Comparison of ENCODE assay signal across 19 cellular contexts in genomic region chr2:219527076-219527394, GRCh38. TPM values are rescaled to one million over a fixed set of nuclear protein-coding genes. Genes with fewer than 3 reads are reported as not detected.
DNase-seq lines count a peak whose midpoint lies in the region; FAIRE-seq and TF ChIP-seq lines count a peak whose summit lies in the region.
"Had no signal": no experiment of that assay in that cellular context is flagged by ENCODE, and none has a peak within 500 bp of the region (broad histone marks: within the 10 kb centered on the region; RNA-seq: fewer than 3 reads in every experiment).

No MANE protein-coding gene starts in this region.

- H3K36me3 ChIP-seq in SK-N-SH (replicated peaks in 1 of 2; ENCODE audit: control insufficient read depth in 1 of 2, insufficient read depth in 2 of 2, low read length in 1 of 2) = no peaks in the 10 kb centered on the region
- H3K36me3 ChIP-seq in testis (ENCODE audit: low read depth, missing control alignments) = no peaks in the 10 kb centered on the region
- H3K36me3 ChIP-seq: breast epithelium, gastroesophageal sphincter, vagina had no signal

- FAIRE-seq in islet of Langerhans (lab: Jason Lieb, UNC) = peak; percentile 74

- H3K79me2 ChIP-seq in SK-N-SH (ENCODE audit: insufficient read depth) = no peaks in the 10 kb centered on the region

- intact Hi-C loops in testis (cut with DNase I; ENCODE audit: low total_unique reads) = loop anchor here (10.0 kb wide), 1 partner anchor 52 kb away; no protein-coding TSS in a partner anchor

- CTCF ChIA-PET in SK-N-SH (lab: Yijun Ruan, JAX) = interaction anchor here (1.1 to 62.1 kb wide), 10 partner anchors 14 to 137 kb away, joined by 3 to 2824 read pairs (median 44); partner anchors contain the start of genes ASIC4, CHPF, DNPEP and GMPPA

- H3K4me3 ChIP-seq in SK-N-SH (ENCODE audit: low read depth in 2 of 2, low read length in 1 of 2) (no peak overlapping the region; a peak in 1 of 4 replicates), testis (no peak overlapping the region)
- H3K4me3 ChIP-seq: breast epithelium, gastroesophageal sphincter, vagina had no signal

- H3K4me1 ChIP-seq in SK-N-SH (ENCODE audit: control insufficient read depth in 1 of 2, insufficient read depth in 2 of 2, low read depth in 1 of 2, low read length in 1 of 2) = peaks cover 0 to 53% of the 10 kb centered on the region in 2 experiments; a peak in 2 of 4 replicates
- H3K4me1 ChIP-seq in testis = peaks cover 15% of the 10 kb centered on the region

- H3K27me3 ChIP-seq in SK-N-SH (ENCODE audit: insufficient read depth) (no peaks in the 10 kb centered on the region; the same call in 1 of the 2 replicates), testis (no peaks in the 10 kb centered on the region)
- H3K27me3 ChIP-seq: vagina had no signal

- H3K27ac ChIP-seq in SK-N-SH (ENCODE audit: low read depth in 2 of 2, low read length in 1 of 2) = peak overlapping the region in 1 of 2 experiments; percentile 98; a peak in 2 of 4 replicates
- no peak overlapping the region for H3K27ac ChIP-seq in testis
- H3K27ac ChIP-seq: breast epithelium, gastroesophageal sphincter, RWPE1, vagina had no signal

- H4K20me1 ChIP-seq in SK-N-SH (ENCODE audit: insufficient read depth) = no peaks in the 10 kb centered on the region

- H2AFZ ChIP-seq in SK-N-SH (ENCODE audit: low read depth) = no peak overlapping the region

- 28% methylated on average over 4 of the region's 6 CpGs for WGBS in SK-N-SH (ENCODE audit: low lambda C conversion rate)
- WGBS in testis, 2 donors = 71 to 74% methylated on average over 4 to 6 of the region's 6 CpGs

- TF ChIP-seq RAD21 in SK-N-SH (IDR thresholded peaks at IDR 0.05; ENCODE audit: low read length) = no peak; the same call in 1 of the 2 replicates

- no peak overlapping the region for H3K9ac ChIP-seq in SK-N-SH

- TF ChIP-seq POLR2A in testis (IDR thresholded peaks at IDR 0.05) = no peak

- no peak overlapping the region for H3K4me2 ChIP-seq in SK-N-SH

- DNase-seq in NCI-H2227 (lab: John Stamatoyannopoulos, UW; ENCODE audit: unreplicated experiment) (peak; percentile 42), NCI-H2227 treated with DMSO at 0.1 percent for 48 hours (lab: John Stamatoyannopoulos, UW) (no peak), SK-N-SH (peak; percentile 81), testis (peak; percentile 60), NCI-H526 treated with DMSO at 0.1 percent for 48 hours (lab: John Stamatoyannopoulos, UW) (no peak), KBM-7 (no peak)
- no peak for DNase-seq in activated CD8-positive, alpha-beta memory T cell treated with anti-CD3 and anti-CD28 coated beads for 24 hours
- DNase-seq: activated B cell treated with CpG ODN at 0.5 μM for 24 hours; activated naive CD8-positive, alpha-beta T cell treated with anti-CD3 and anti-CD28 coated beads, Interleukin-2, amount 10 ng/mL, durations not matched to agents 7 days and 5 days; NCI-H2081 had no signal

- in situ Hi-C loops in KBM-7 (cut with MboI; ENCODE audit: low pct_unique_long_range_greater_than_20kb, low sequenced_read_pairs) = no loop called here

- H3K9me3 ChIP-seq in SK-N-SH (no peaks in the 10 kb centered on the region), testis (no peaks in the 10 kb centered on the region)
- H3K9me3 ChIP-seq: breast epithelium, gastroesophageal sphincter, vagina had no signal

- POLR2A ChIA-PET in SK-N-SH (lab: Yijun Ruan, JAX) = interaction anchor here (0.6 to 8.0 kb wide), 10 partner anchors 12 to 139 kb away, joined by 3 to 210 read pairs (median 7); partner anchors contain the start of genes ASIC4, DNPEP, GMPPA and INHA

- no peaks in the 10 kb centered on the region for H3K9me2 ChIP-seq in SK-N-SH

- H3F3A ChIP-seq in SK-N-SH (replicated peaks; ENCODE audit: insufficient read depth) = no peaks in the 10 kb centered on the region

- no peak for TF ChIP-seq CTCF in SK-N-SH (IDR thresholded peaks at IDR 0.05)
- no peak for TF ChIP-seq CTCF in testis (IDR thresholded peaks at IDR 0.05)

- TF ChIP-seq EP300 in SK-N-SH (IDR thresholded peaks at IDR 0.05; ENCODE audit: borderline replicate concordance in 1 of 2, low read depth in 1 of 2, low read length in 1 of 2) = no peak

TF ChIP-seq in SK-N-SH, 30 proteins besides CTCF, POLR2A, EP300 and RAD21:
- no peak for TF ChIP-seq JUND (IDR thresholded peaks at IDR 0.05)
- TF ChIP-seq ELF1 (IDR thresholded peaks at IDR 0.05) = no peak
- no peak for TF ChIP-seq MXI1 (IDR thresholded peaks at IDR 0.05; ENCODE audit: low read depth, low read length)
- no peak for TF ChIP-seq POLR2AphosphoS5 (IDR thresholded peaks at IDR 0.05; ENCODE audit: low read depth, low read length)
- TF ChIP-seq TAF1 (IDR thresholded peaks at IDR 0.05; ENCODE audit: borderline replicate concordance, low read depth, low read length) = no peak
- no peak for TF ChIP-seq SMC3 (IDR thresholded peaks at IDR 0.05; ENCODE audit: low read depth, low read length)
- TF ChIP-seq MEF2A (IDR thresholded peaks at IDR 0.05; ENCODE audit: borderline replicate concordance, low read depth) = no peak
- no peak for TF ChIP-seq FOXJ3 (CRISPR knock-in tag; IDR thresholded peaks at IDR 0.05)
- no peak for TF ChIP-seq TCF12 (IDR thresholded peaks at IDR 0.05)
- no peak for TF ChIP-seq USF1 (IDR thresholded peaks at IDR 0.05; ENCODE audit: borderline replicate concordance, low read depth)
- no peak for TF ChIP-seq SIN3A (IDR thresholded peaks at IDR 0.05; ENCODE audit: borderline replicate concordance, low read depth, low read length)
- TF ChIP-seq FOXM1 (IDR thresholded peaks at IDR 0.05; ENCODE audit: low read depth) = no peak
- TF ChIP-seq TEAD4 (IDR thresholded peaks at IDR 0.05; ENCODE audit: borderline replicate concordance, insufficient read depth) = no peak
- no peak for TF ChIP-seq RCOR1 (IDR thresholded peaks at IDR 0.05; ENCODE audit: low read length)
- TF ChIP-seq, protein P1, sequence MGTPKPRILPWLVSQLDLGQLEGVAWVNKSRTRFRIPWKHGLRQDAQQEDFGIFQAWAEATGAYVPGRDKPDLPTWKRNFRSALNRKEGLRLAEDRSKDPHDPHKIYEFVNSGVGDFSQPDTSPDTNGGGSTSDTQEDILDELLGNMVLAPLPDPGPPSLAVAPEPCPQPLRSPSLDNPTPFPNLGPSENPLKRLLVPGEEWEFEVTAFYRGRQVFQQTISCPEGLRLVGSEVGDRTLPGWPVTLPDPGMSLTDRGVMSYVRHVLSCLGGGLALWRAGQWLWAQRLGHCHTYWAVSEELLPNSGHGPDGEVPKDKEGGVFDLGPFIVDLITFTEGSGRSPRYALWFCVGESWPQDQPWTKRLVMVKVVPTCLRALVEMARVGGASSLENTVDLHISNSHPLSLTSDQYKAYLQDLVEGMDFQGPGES (IDR thresholded peaks at IDR 0.05; ENCODE audit: low read depth, low read length) = no peak
- no peak for TF ChIP-seq ZBTB33 (IDR thresholded peaks at IDR 0.05; ENCODE audit: borderline replicate concordance, low read depth)
TF ChIP-seq in SK-N-SH: peak in this region for 0.

RNA-seq across cellular contexts. Expression of gene ASIC4, which starts 12.8 kb away (rescaled TPM):
- polyA plus RNA-seq in SK-N-SH (2012; rRNA removed) = 0.05 and 0.10 TPM in 2 replicates
- polyA plus RNA-seq in SK-N-SH (2012; cell fraction: cytosol; rRNA removed) = 0.04 and 0.30 TPM in 2 replicates
- polyA plus RNA-seq in SK-N-SH (2012; cell fraction: nucleus; rRNA removed) = 0.79 and 1.00 TPM in 2 replicates
- total RNA-seq in testis = 1 to 10 TPM; 2.0 to 4.6 TPM
- polyA plus RNA-seq in testis (ENCODE audit: insufficient read depth, low read depth, low replicate concordance) = 1.5 TPM
- total RNA-seq: activated B cell treated with CpG ODN at 0.5 μM for 24 hours; activated CD8-positive, alpha-beta memory T cell treated with anti-CD3 and anti-CD28 coated beads for 36 hours; dermis microvascular lymphatic vessel endothelial cell; lung microvascular endothelial cell; MCF 10A; vagina had no signal

RNA-seq across cellular contexts. Expression of gene CHPF, which starts 16.6 kb away (rescaled TPM):
- 119 and 141 TPM in 2 replicates for polyA plus RNA-seq in SK-N-SH (2012; rRNA removed)
- 65.6 and 129 TPM in 2 replicates for polyA plus RNA-seq in SK-N-SH (2012; cell fraction: cytosol; rRNA removed)
- 113 and 151 TPM in 2 replicates for polyA plus RNA-seq in SK-N-SH (2012; cell fraction: nucleus; rRNA removed)
- 100 to 1,000 TPM; 796 to 992 TPM for total RNA-seq in testis
- 194 TPM for polyA plus RNA-seq in testis (ENCODE audit: insufficient read depth, low read depth, low replicate concordance)

RNA-seq across cellular contexts. Expression of gene TMEM198, which starts 16.8 kb away (rescaled TPM):
- polyA plus RNA-seq in SK-N-SH (2012; rRNA removed) (4.7 and 7.0 TPM in 2 replicates), testis (ENCODE audit: insufficient read depth, low read depth, low replicate concordance) (7.3 TPM)
- 1.0 and 1.7 TPM in 2 replicates for polyA plus RNA-seq in SK-N-SH (2012; cell fraction: cytosol; rRNA removed)
- polyA plus RNA-seq in SK-N-SH (2012; cell fraction: nucleus; rRNA removed) = 43.9 and 63.2 TPM in 2 replicates
- 10 to 100 TPM; 11.3 to 11.8 TPM for total RNA-seq in testis
- total RNA-seq: dermis microvascular lymphatic vessel endothelial cell, lung microvascular endothelial cell had no signal

RNA-seq across cellular contexts. Expression of gene GMPPA, which starts 28.3 kb away (rescaled TPM):
- polyA plus RNA-seq in SK-N-SH (2012; rRNA removed) (61.3 and 75.1 TPM in 2 replicates), testis (ENCODE audit: insufficient read depth, low read depth, low replicate concordance) (19.6 TPM)
- 27.7 and 39.9 TPM in 2 replicates for polyA plus RNA-seq in SK-N-SH (2012; cell fraction: cytosol; rRNA removed)
- polyA plus RNA-seq in SK-N-SH (2012; cell fraction: nucleus; rRNA removed) = 157 and 170 TPM in 2 replicates
- total RNA-seq in testis = 10 to 100 TPM; 24.6 to 28.3 TPM

RNA-seq across cellular contexts. Expression of gene OBSL1, which starts 44.3 kb away (rescaled TPM):
- 70.9 and 93.0 TPM in 2 replicates for polyA plus RNA-seq in SK-N-SH (2012; rRNA removed)
- 27.1 and 45.0 TPM in 2 replicates for polyA plus RNA-seq in SK-N-SH (2012; cell fraction: cytosol; rRNA removed)
- polyA plus RNA-seq in SK-N-SH (2012; cell fraction: nucleus; rRNA removed) = 274 and 319 TPM in 2 replicates
- 100 to 1,000 TPM; 462 to 507 TPM for total RNA-seq in testis
- polyA plus RNA-seq in testis (ENCODE audit: insufficient read depth, low read depth, low replicate concordance) = 312 TPM
- total RNA-seq: activated B cell treated with CpG ODN at 0.5 μM for 24 hours; activated naive CD8-positive, alpha-beta T cell treated with anti-CD3 and anti-CD28 coated beads, Interleukin-2, amount 10 ng/mL, durations not matched to agents 7 days and 5 days had no signal

Comparison
In these comparisons a context has a peak if more than half of its experiments do, and no peak if none do; other contexts are left out.
1. DNase-seq: peak in NCI-H2227 (single experiment), SK-N-SH (single experiment) and testis (single experiment); none in NCI-H2227 treated with DMSO at 0.1 percent for 48 hours (single experiment), NCI-H526 treated with DMSO at 0.1 percent for 48 hours (single experiment), KBM-7 (single experiment) and activated CD8-positive, alpha-beta memory T cell treated with anti-CD3 and anti-CD28 coated beads for 24 hours (single experiment).